In genomic region chr5:59188415-59189225, GRCh38 we compare ENCODE assay signal across 8 cellular contexts.
A peak's percentile ranks its signal among the peaks of the same experiment; 100 is the strongest.
DNase-seq lines count a peak whose midpoint lies in the region; ATAC-seq and TF ChIP-seq lines count a peak whose summit lies in the region.

No MANE protein-coding gene starts in this region.

- H3K36me3 Mint-ChIP-seq in activated CD8-positive, alpha-beta T cell treated with anti-CD3 and anti-CD28 coated beads, Interleukin-2, amount 10 ng/mL, durations not matched to agents 7 days and 5 days (ENCODE audit: low read depth): no peaks in the 10 kb centered on the region

- ATAC-seq in GM18517 (IDR thresholded peaks at IDR 0.05; ENCODE audit: unreplicated experiment) (peak; percentile 76), HG03280 (IDR thresholded peaks at IDR 0.05; ENCODE audit: unreplicated experiment) (peak; percentile 67)
- peak; percentile 81 for ATAC-seq in activated CD8-positive, alpha-beta T cell treated with anti-CD3 and anti-CD28 coated beads, Interleukin-2, amount 10 ng/mL, durations not matched to agents 7 days and 5 days

- H3K9me3 Mint-ChIP-seq in activated CD8-positive, alpha-beta T cell treated with anti-CD3 and anti-CD28 coated beads, Interleukin-2, amount 10 ng/mL, durations not matched to agents 7 days and 5 days (ENCODE audit: insufficient read depth): no peaks in the 10 kb centered on the region

- H3K27me3 Mint-ChIP-seq in activated CD8-positive, alpha-beta T cell treated with anti-CD3 and anti-CD28 coated beads, Interleukin-2, amount 10 ng/mL, durations not matched to agents 7 days and 5 days (ENCODE audit: low read depth): peaks cover 36% of the 10 kb centered on the region

- CTCF ChIA-PET in activated CD8-positive, alpha-beta T cell treated with anti-CD3 and anti-CD28 coated beads, Interleukin-2, amount 10 ng/mL, durations not matched to agents 7 days and 5 days (lab: Charles Lee): interaction anchor here (0.6 to 8.3 kb wide), 54 partner anchors 9 to 612 kb away, joined by 3 to 73 read pairs (median 5); no protein-coding TSS in a partner anchor

- peaks cover 5% of the 10 kb centered on the region for H3K4me1 Mint-ChIP-seq in activated CD8-positive, alpha-beta T cell treated with anti-CD3 and anti-CD28 coated beads, Interleukin-2, amount 10 ng/mL, durations not matched to agents 7 days and 5 days (ENCODE audit: low read depth)

- no peak overlapping the region for H3K27ac Mint-ChIP-seq in activated CD8-positive, alpha-beta T cell treated with anti-CD3 and anti-CD28 coated beads, Interleukin-2, amount 10 ng/mL, durations not matched to agents 7 days and 5 days

- DNase-seq in NCI-H774 (lab: John Stamatoyannopoulos, UW): peak; percentile 58
- DNase-seq in activated CD8-positive, alpha-beta T cell treated with anti-CD3 and anti-CD28 coated beads, Interleukin-2, amount 10 ng/mL, durations not matched to agents 7 days and 5 days: peak; percentile 75
- DNase-seq in effector CD4-positive, alpha-beta T cell: peak; percentile 57
- DNase-seq in lung microvascular endothelial cell (ENCODE audit: low read depth in 2 of 2): peak; percentile 79 to 83
- DNase-seq in stimulated activated CD8-positive, alpha-beta memory T cell treated with anti-CD3 and anti-CD28 coated beads, Interleukin-12 subunit alpha, Interleukin-12 subunit beta, amount 100 ng/mL, for 24 hours (ENCODE audit: extremely low read depth): peak; percentile 5

- POLR2A ChIA-PET in activated CD8-positive, alpha-beta T cell treated with anti-CD3 and anti-CD28 coated beads, Interleukin-2, amount 10 ng/mL, durations not matched to agents 7 days and 5 days (lab: Charles Lee): interaction anchor here (0.6 kb wide), 2 partner anchors 215 to 470 kb away, joined by 3 read pairs; no protein-coding TSS in a partner anchor

- H3K27ac ChIP-seq in 22Rv1: no peak overlapping the region

- no peak overlapping the region for H3K4me3 Mint-ChIP-seq in activated CD8-positive, alpha-beta T cell treated with anti-CD3 and anti-CD28 coated beads, Interleukin-2, amount 10 ng/mL, durations not matched to agents 7 days and 5 days

- peak; percentile 80 for TF ChIP-seq CTCF in 22Rv1 (IDR thresholded peaks at IDR 0.05)

Comparison
In these comparisons a context has a peak if more than half of its experiments do, and no peak if none do; other contexts are left out.
1. DNase-seq: peak in every context shown above with its lines; median percentile 81 in lung microvascular endothelial cell; 75 in activated CD8-positive, alpha-beta T cell treated with anti-CD3 and anti-CD28 coated beads, Interleukin-2, amount 10 ng/mL, durations not matched to agents 7 days and 5 days; 58 in NCI-H774; 57 in effector CD4-positive, alpha-beta T cell; 5 in stimulated activated CD8-positive, alpha-beta memory T cell treated with anti-CD3 and anti-CD28 coated beads, Interleukin-12 subunit alpha, Interleukin-12 subunit beta, amount 100 ng/mL, for 24 hours.